ENCODE assay signal across 23 cellular contexts in genomic region chr9:97717866-97718265, GRCh38.
"Had no signal": no experiment of that assay in that cellular context is flagged by ENCODE, and none has a peak within 500 bp of the region (broad histone marks: within the 10 kb centered on the region; RNA-seq: fewer than 3 reads in every experiment).

No MANE protein-coding gene starts in this region.

- DNase-seq: Kasumi-1; MV-4-11; NCI-H1048; NCI-H1105; NCI-H1417; NCI-H1436 treated with DMSO at 0.1 percent for 48 hours; NCI-H1694 treated with DMSO at 0.1 percent for 48 hours; NCI-H1930; NCI-H2081; NCI-H2107; NCI-H2227 treated with DMSO at 0.1 percent for 48 hours; NCI-H524; NCI-H526 treated with DMSO at 0.1 percent for 48 hours; NCI-H748 treated with DMSO at 0.1 percent for 48 hours; NK-92 treated with Interleukin-12 subunit alpha and Interleukin-12 subunit beta, amount 100 ng/mL, for 24 hours; PC-3; SHP77; SK-N-SH had no signal

- H3K4me3 ChIP-seq: K562 had no signal

- ATAC-seq: K562, Panc1, PC-3 had no signal

- H3K4me2 ChIP-seq: KMS-11, SK-N-SH had no signal

- H3K9ac ChIP-seq: KMS-11, SK-N-SH had no signal

- H3K9me3 ChIP-seq: SK-N-SH had no signal

- H3K27ac ChIP-seq: HL-60, KMS-11, RWPE1 had no signal
